16 cellular contexts compared by ENCODE assay signal in genomic region chr22:30283342-30283741, GRCh38. TPM values are rescaled to one million over a fixed set of nuclear protein-coding genes. Genes with fewer than 3 reads are reported as not detected.
"Had no signal": no experiment of that assay in that cellular context is flagged by ENCODE, and none has a peak within 500 bp of the region (broad histone marks: within the 10 kb centered on the region; RNA-seq: fewer than 3 reads in every experiment).

No MANE protein-coding gene starts in this region.

- ATAC-seq: T-cell had no signal

- H3K4me3 ChIP-seq: adrenal gland, dorsolateral prefrontal cortex, hepatocyte, skin epidermis, transverse colon, vagina had no signal

- H3K9me3 ChIP-seq: adrenal gland, SK-N-SH, transverse colon, vagina had no signal

- H3K4me3 Mint-ChIP-seq: activated B cell treated with CpG ODN at 0.5 μM for 24 hours, T-cell had no signal

- H3K27me3 Mint-ChIP-seq: T-cell had no signal

- DNase-seq: activated B cell treated with CpG ODN at 0.5 μM for 24 hours; activated CD4-positive, alpha-beta T cell treated with anti-CD3 and anti-CD28 coated beads, Interleukin-2, amount 50 U/mL, for 1 hour; activated T-cell treated with anti-CD3 and anti-CD28 coated beads, Interleukin-2, amount 50 U/mL, for 48 hours; adrenal gland; dorsolateral prefrontal cortex; islet precursor cell; SK-N-SH; stimulated activated CD4-positive, alpha-beta T cell treated with anti-CD3 and anti-CD28 coated beads, Interleukin-15, amount 100 ng/mL, for 24 hours; stimulated activated CD4-positive, alpha-beta T cell treated with anti-CD3 and anti-CD28 coated beads, Interleukin-4, amount 100 ng/mL, for 1 hour; stimulated activated naive CD4-positive, alpha-beta T cell; T-cell; transverse colon had no signal

- H3K27ac Mint-ChIP-seq: activated B cell treated with CpG ODN at 0.5 μM for 24 hours, T-cell had no signal

- H3K9me3 Mint-ChIP-seq: activated B cell treated with CpG ODN at 0.5 μM for 24 hours, T-cell had no signal

RNA-seq across cellular contexts. Expression of gene OSM, which starts 16.7 kb away (rescaled TPM):
- total RNA-seq: lung microvascular endothelial cell, transverse colon, vagina had no signal
- polyA plus RNA-seq: hepatocyte, SK-N-SH had no signal
